Comparison of ENCODE assay signal across 8 cellular contexts in the genomic region with DNA sequence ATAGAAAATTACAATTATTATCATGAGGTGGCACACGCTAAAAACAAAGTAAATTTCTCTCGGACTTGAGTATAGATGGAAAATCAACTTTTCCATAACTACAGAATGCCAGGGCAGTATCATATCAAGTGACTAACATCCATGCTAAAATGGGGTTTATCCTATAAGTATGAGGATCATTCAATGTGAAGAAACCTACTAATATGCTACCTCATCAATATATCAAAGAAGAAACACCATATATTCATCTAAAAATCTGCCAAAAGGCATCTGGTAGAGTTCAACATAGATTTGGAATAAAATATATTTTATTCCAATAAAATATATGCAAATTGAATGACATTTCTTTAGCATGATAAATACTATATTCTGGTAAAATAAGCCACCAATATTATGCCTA.
"Had no signal": no experiment of that assay in that cellular context is flagged by ENCODE, and none has a peak within 500 bp of the region (broad histone marks: within the 10 kb centered on the region; RNA-seq: fewer than 3 reads in every experiment).

No MANE protein-coding gene starts in this region.

- H3K4me1 ChIP-seq: HAP-1 had no signal

- DNase-seq: GM23248, GOT3, H7, HFFc6, KG1 had no signal

- FAIRE-seq: HTR-8/SVneo had no signal

- H2AFZ ChIP-seq: GM23248 had no signal

- H3K36me3 ChIP-seq: HAP-1 had no signal

- H3K27ac ChIP-seq: GM23248 had no signal

- H3K4me3 ChIP-seq: GM23248, HAP-1 had no signal

- H3K9me3 ChIP-seq: HAP-1 had no signal

- H3K9ac ChIP-seq: GM23248 had no signal

- ATAC-seq: HCT116 had no signal
